ENCODE assay signal across 16 cellular contexts in the genomic region with DNA sequence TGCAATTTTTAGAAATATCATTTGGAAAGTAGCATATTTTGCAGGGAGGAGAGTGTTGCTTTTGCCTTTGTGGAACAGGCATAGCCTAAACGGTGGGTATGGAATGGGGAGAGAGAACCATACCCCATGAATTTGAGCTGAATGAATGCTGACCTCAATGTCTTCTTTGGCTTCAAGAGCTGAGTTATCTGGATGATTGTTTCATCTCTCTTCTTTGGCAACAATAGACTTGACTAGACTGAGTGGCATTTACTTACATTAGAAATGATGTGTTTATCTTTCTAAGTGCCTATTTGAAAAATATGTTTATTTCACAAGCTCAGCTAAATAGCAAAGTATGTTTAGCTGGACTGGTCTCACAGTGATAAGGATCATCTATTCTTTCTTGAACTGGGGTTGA. TPM values are rescaled to one million over a fixed set of nuclear protein-coding genes. Genes with fewer than 3 reads are reported as not detected.
A peak's percentile ranks its signal among the peaks of the same experiment; 100 is the strongest.
DNase-seq lines count a peak whose midpoint lies in the region; ATAC-seq and TF ChIP-seq lines count a peak whose summit lies in the region.
"Had no signal": no experiment of that assay in that cellular context is flagged by ENCODE, and none has a peak within 500 bp of the region (broad histone marks: within the 10 kb centered on the region; RNA-seq: fewer than 3 reads in every experiment).

No MANE protein-coding gene starts in this region.

- H3K9me3 ChIP-seq in IMR-90 (ENCODE audit: control insufficient read depth, insufficient read depth, low read length) (no peaks in the 10 kb centered on the region), adipocyte (ENCODE audit: control insufficient read depth, low read length) (no peaks in the 10 kb centered on the region), mesenchymal stem cell (ENCODE audit: control insufficient read depth, low read length) (no peaks in the 10 kb centered on the region)

- H3K9ac ChIP-seq in IMR-90 (ENCODE audit: low read depth, low read length) (no peak overlapping the region), adipocyte (ENCODE audit: low read length) (no peak overlapping the region), mesenchymal stem cell (ENCODE audit: low read length) (no peak overlapping the region)
- H3K9ac ChIP-seq: GM23248 had no signal

- POLR2A ChIA-PET in IMR-90 (lab: Charles Lee; ENCODE audit: unreplicated experiment): no interaction called here

- no peak overlapping the region for H2AK9ac ChIP-seq in IMR-90 (replicated peaks; ENCODE audit: low read depth, low read length, poor library complexity)

- H4K8ac ChIP-seq in IMR-90 (ENCODE audit: low read depth in 2 of 2, low read length in 2 of 2) (no peak overlapping the region), mesenchymal stem cell (ENCODE audit: low read length) (no peak overlapping the region)

- TF ChIP-seq CTCF in IMR-90 (conservative IDR thresholded peaks at IDR 0.05; ENCODE audit: low read depth, low read length): no peak

- WGBS in IMR-90 (ENCODE audit: extremely low coverage in 2 of 2, insufficient read length in 1 of 2), 2 experiments: no CpG with 5 or more reads among the region's 1 CpG
- whole genome bisulfite sequencing in mesenchymal stem cell: 84% methylated on average over 1 of the region's 1 CpG

- H2AFZ ChIP-seq in IMR-90 (replicated peaks; ENCODE audit: low read length, poor library complexity) (no peak overlapping the region), mesenchymal stem cell (ENCODE audit: low read depth, low read length) (no peak overlapping the region)
- H2AFZ ChIP-seq: GM23248 had no signal

- no peak overlapping the region for H3K4me3 ChIP-seq in IMR-90 (ENCODE audit: insufficient read depth, low read depth, low read length)
- H3K4me3 ChIP-seq in adipocyte (ENCODE audit: low read length): no peak overlapping the region
- no peak overlapping the region for H3K4me3 ChIP-seq in mesenchymal stem cell (ENCODE audit: insufficient read depth in 1 of 2, low read depth in 1 of 2, low read length in 2 of 2)
- H3K4me3 ChIP-seq: GM23248 had no signal

- H2BK20ac ChIP-seq in IMR-90 (ENCODE audit: low read depth, low read length): no peak overlapping the region

- no peak overlapping the region for H3K14ac ChIP-seq in IMR-90 (replicated peaks; ENCODE audit: low read depth, low read length)
- H3K14ac ChIP-seq in mesenchymal stem cell (ENCODE audit: low read length in 2 of 2): no peak overlapping the region

- no peak overlapping the region for H2AK5ac ChIP-seq in IMR-90 (ENCODE audit: low read depth, low read length)
- no peak overlapping the region for H2AK5ac ChIP-seq in mesenchymal stem cell (ENCODE audit: low read length, severe bottlenecking)

- in situ Hi-C loops in IMR-90 (cut with MboI; ENCODE audit: low sequenced_read_pairs): no loop called here

- no peak for TF ChIP-seq RAD21 in IMR-90 (IDR thresholded peaks at IDR 0.05; ENCODE audit: low read length)

- H2BK5ac ChIP-seq in IMR-90 (ENCODE audit: low read depth, low read length, poor library complexity, severe bottlenecking) (no peak overlapping the region), mesenchymal stem cell (ENCODE audit: low read depth, low read length, poor library complexity, severe bottlenecking) (no peak overlapping the region)

- dilution Hi-C loops in IMR-90 (cut with HindIII; ENCODE audit: low sequenced_read_pairs, unreplicated experiment): no loop called here

- no peak overlapping the region for H2BK15ac ChIP-seq in IMR-90 (ENCODE audit: low read depth, low read length)
- no peak overlapping the region for H2BK15ac ChIP-seq in mesenchymal stem cell (ENCODE audit: low read depth, poor library complexity, severe bottlenecking)

- no peak overlapping the region for H3K4ac ChIP-seq in IMR-90 (ENCODE audit: low read depth, low read length)
- H3K4ac ChIP-seq in mesenchymal stem cell (ENCODE audit: low read depth in 1 of 2, low read length in 2 of 2): no peak overlapping the region

- H4K5ac ChIP-seq in IMR-90 (ENCODE audit: low read depth, low read length): no peak overlapping the region

- H3K18ac ChIP-seq in IMR-90 (ENCODE audit: low read depth, low read length): peak overlapping the region; percentile 13; the same call in 1 of the 2 replicates
- H3K18ac ChIP-seq in mesenchymal stem cell (ENCODE audit: low read depth in 1 of 2, low read length in 2 of 2): no peak overlapping the region

- intact Hi-C loops in IMR-90 (cut with micrococcal nuclease): no loop called here

- H3K4me2 ChIP-seq in IMR-90 (ENCODE audit: low read depth, low read length): no peak overlapping the region
- no peak overlapping the region for H3K4me2 ChIP-seq in mesenchymal stem cell (ENCODE audit: low read length, poor library complexity, severe bottlenecking)

- H2BK120ac ChIP-seq in IMR-90 (ENCODE audit: low read depth, low read length): no peak overlapping the region
- no peak overlapping the region for H2BK120ac ChIP-seq in mesenchymal stem cell (ENCODE audit: low read depth, low read length)

- no peaks in the 10 kb centered on the region for H3K36me3 ChIP-seq in IMR-90 (ENCODE audit: control insufficient read depth, insufficient read depth, low read length)
- no peaks in the 10 kb centered on the region for H3K36me3 ChIP-seq in adipocyte (ENCODE audit: control insufficient read depth, insufficient read depth, low read length, severe bottlenecking)
- no peaks in the 10 kb centered on the region for H3K36me3 ChIP-seq in mesenchymal stem cell (ENCODE audit: control insufficient read depth in 1 of 2, insufficient read depth in 2 of 2, low read depth in 1 of 2, low read length in 2 of 2)

- no peak overlapping the region for H3K23ac ChIP-seq in IMR-90 (ENCODE audit: low read depth, low read length)
- H3K23ac ChIP-seq in mesenchymal stem cell (ENCODE audit: low read length in 2 of 2): no peak overlapping the region

- ATAC-seq in IMR-90 (ENCODE audit: low read depth) (no peak), HG03521 (IDR thresholded peaks at IDR 0.05; ENCODE audit: unreplicated experiment) (no peak)

- H3K79me1 ChIP-seq in IMR-90 (ENCODE audit: low read depth in 1 of 2, low read length in 2 of 2) (no peaks in the 10 kb centered on the region), mesenchymal stem cell (replicated peaks; ENCODE audit: low read length, poor library complexity, severe bottlenecking) (no peaks in the 10 kb centered on the region)

- TF ChIP-seq POLR2A in IMR-90 (IDR thresholded peaks at IDR 0.05; ENCODE audit: low read depth, low read length): no peak

- no TSS peak for BruUV-seq in IMR-90 (replicated peaks; lab: Mats Ljungman, UMichigan)

- H4K20me1 ChIP-seq in IMR-90 (ENCODE audit: insufficient read depth, low read length): no peaks in the 10 kb centered on the region

- no peak overlapping the region for H4K91ac ChIP-seq in IMR-90 (ENCODE audit: insufficient read depth, low read depth, low read length)
- H4K91ac ChIP-seq in mesenchymal stem cell (ENCODE audit: low read length): no peak overlapping the region

- H3K4me1 ChIP-seq in IMR-90 (ENCODE audit: control insufficient read depth, insufficient read depth, low read length) (peaks cover under 1% of the 10 kb centered on the region; the same call in 1 of the 2 replicates), adipocyte (ENCODE audit: control insufficient read depth, insufficient read depth, low read length) (no peaks in the 10 kb centered on the region), mesenchymal stem cell (ENCODE audit: control insufficient read depth, insufficient read depth, low read depth, low read length) (no peaks in the 10 kb centered on the region)

- no peak overlapping the region for H2BK12ac ChIP-seq in mesenchymal stem cell (ENCODE audit: low read length in 2 of 2)

- H3K27me3 ChIP-seq in IMR-90 (ENCODE audit: control insufficient read depth, insufficient read depth, low read length): no peaks in the 10 kb centered on the region
- no peaks in the 10 kb centered on the region for H3K27me3 ChIP-seq in adipocyte (replicated peaks; ENCODE audit: control insufficient read depth, insufficient read depth, low read length)
- no peaks in the 10 kb centered on the region for H3K27me3 ChIP-seq in mesenchymal stem cell (ENCODE audit: control insufficient read depth in 1 of 2, insufficient read depth in 1 of 2, low read length in 2 of 2)

- H3K9me1 ChIP-seq in IMR-90 (ENCODE audit: insufficient read depth, low read length): no peaks in the 10 kb centered on the region

- no peak overlapping the region for H3K27ac ChIP-seq in IMR-90 (ENCODE audit: insufficient read depth, low read length)
- H3K27ac ChIP-seq in mesenchymal stem cell (ENCODE audit: low read length, poor library complexity, severe bottlenecking): no peak overlapping the region
- H3K27ac ChIP-seq: GM23248 had no signal

- CTCF ChIA-PET in IMR-90 (lab: Yijun Ruan, JAX): interaction anchor here (2.4 kb wide), 1 partner anchor 9 kb away, joined by 14 read pairs; no protein-coding TSS in a partner anchor

- DNase-seq in IMR-90 (no peak), adipocyte (ENCODE audit: low read depth) (peak; percentile 61), mesenchymal stem cell (peak; percentile 24), ecto neural progenitor cell (ENCODE audit: low spot score) (no peak), midbrain (lab: John Stamatoyannopoulos, UW) (no peak), NCI-H1048 (lab: John Stamatoyannopoulos, UW) (no peak)
- DNase-seq: C1 segment of cervical spinal cord; Calu3; CD4-positive, alpha-beta memory T cell; COR-L47; DMS53; DMS79 treated with DMSO at 0.1 percent for 48 hours; GM23248; H7; HCEC 1CT had no signal

- no peak overlapping the region for H3K56ac ChIP-seq in IMR-90 (ENCODE audit: extremely low read depth, insufficient read depth, low read length)

TF ChIP-seq in IMR-90, 13 proteins besides CTCF, POLR2A, EP300 and RAD21 (continues in another document):
- no peak for TF ChIP-seq MAFK (IDR thresholded peaks at IDR 0.05; ENCODE audit: low read depth, low read length)
- no peak for TF ChIP-seq RFX5 (IDR thresholded peaks at IDR 0.05; ENCODE audit: low read depth, low read length)
- TF ChIP-seq FOS (IDR thresholded peaks at IDR 0.05; ENCODE audit: low read depth, low read length): no peak
- TF ChIP-seq CHD1 (IDR thresholded peaks at IDR 0.05; ENCODE audit: low read depth, low read length): no peak
- TF ChIP-seq, protein P1, sequence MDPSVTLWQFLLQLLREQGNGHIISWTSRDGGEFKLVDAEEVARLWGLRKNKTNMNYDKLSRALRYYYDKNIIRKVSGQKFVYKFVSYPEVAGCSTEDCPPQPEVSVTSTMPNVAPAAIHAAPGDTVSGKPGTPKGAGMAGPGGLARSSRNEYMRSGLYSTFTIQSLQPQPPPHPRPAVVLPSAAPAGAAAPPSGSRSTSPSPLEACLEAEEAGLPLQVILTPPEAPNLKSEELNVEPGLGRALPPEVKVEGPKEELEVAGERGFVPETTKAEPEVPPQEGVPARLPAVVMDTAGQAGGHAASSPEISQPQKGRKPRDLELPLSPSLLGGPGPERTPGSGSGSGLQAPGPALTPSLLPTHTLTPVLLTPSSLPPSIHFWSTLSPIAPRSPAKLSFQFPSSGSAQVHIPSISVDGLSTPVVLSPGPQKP (IDR thresholded peaks at IDR 0.05; ENCODE audit: borderline replicate concordance, low read depth, low read length): no peak
- no peak for TF ChIP-seq BHLHE40 (IDR thresholded peaks at IDR 0.05; ENCODE audit: low read depth, low read length)

RNA-seq across cellular contexts. Expression of a gene that starts 42.8 kb away (rescaled TPM):
- 2.3 and 2.5 TPM in 2 replicates for total RNA-seq in IMR-90 (2012; rRNA removed)
- 1.2 and 1.7 TPM in 2 replicates for polyA plus RNA-seq in IMR-90 (2012; rRNA removed)
- 0.66 and 0.84 TPM in 2 replicates for polyA plus RNA-seq in IMR-90 (2012; cell fraction: cytosol; rRNA removed)
- polyA plus RNA-seq in IMR-90 (2012; cell fraction: nucleus; rRNA removed; ENCODE audit: low replicate concordance): 1.2 and 7.2 TPM in 2 replicates
- polyA plus RNA-seq in mesenchymal stem cell (2013, experiment 1 of 2): 1.5 TPM
- polyA plus RNA-seq in mesenchymal stem cell (2013, experiment 2 of 2): 1.2 TPM

Comparison
In these comparisons a context has a peak if more than half of its experiments do, and no peak if none do; other contexts are left out.
1. DNase-seq: peak in adipocyte (single experiment) and mesenchymal stem cell (single experiment); none in IMR-90 (single experiment), ecto neural progenitor cell (single experiment), midbrain (single experiment) and NCI-H1048 (single experiment).